ENCODE assay signal across 12 cellular contexts in genomic region chr2:75130171-75130570, GRCh38.
DNase-seq lines count a peak whose midpoint lies in the region; ATAC-seq and TF ChIP-seq lines count a peak whose summit lies in the region.
"Had no signal": no experiment of that assay in that cellular context is flagged by ENCODE, and none has a peak within 500 bp of the region (broad histone marks: within the 10 kb centered on the region; RNA-seq: fewer than 3 reads in every experiment).

No MANE protein-coding gene starts in this region.

- H3K27me3 ChIP-seq in RWPE2 (ENCODE audit: insufficient read depth, poor library complexity, severe bottlenecking) (no peaks in the 10 kb centered on the region), lower lobe of right lung (ENCODE audit: low read depth) (no peaks in the 10 kb centered on the region), tibial artery (no peaks in the 10 kb centered on the region), psoas muscle (ENCODE audit: insufficient read depth in 3 of 3, low read length in 2 of 3) (no peaks in the 10 kb centered on the region)

- DNase-seq in NCI-H1417 (lab: John Stamatoyannopoulos, UW) (peak in 2 of 3 experiments; percentile 47 to 71), NCI-H1417 treated with DMSO at 0.1 percent for 48 hours (lab: John Stamatoyannopoulos, UW) (no peak), HT-29 (ENCODE audit: low spot score) (peak; percentile 3), RWPE2 (ENCODE audit: low spot score) (no peak), lower lobe of right lung (no peak), tibial artery (no peak), psoas muscle (no peak), GM20000 (ENCODE audit: low spot score) (no peak)
- DNase-seq: DMS79 treated with DMSO at 0.1 percent for 48 hours, OCI-M1 had no signal

- H3K4me1 ChIP-seq in RWPE2 (ENCODE audit: insufficient read depth, poor library complexity, severe bottlenecking) (no peaks in the 10 kb centered on the region), lower lobe of right lung (peaks cover 10% of the 10 kb centered on the region), tibial artery (peaks cover 0 to 15% (median 3%) of the 10 kb centered on the region in 4 donors), psoas muscle (no peaks in the 10 kb centered on the region)

- intact Hi-C loops in lower lobe of right lung (cut with DNase I) (no loop called here), tibial artery (cut with DNase I; ENCODE audit: low total_unique reads) (no loop called here), psoas muscle (cut with DNase I) (no loop called here)

- H3K9me3 ChIP-seq in RWPE2 (ENCODE audit: severe bottlenecking) (no peaks in the 10 kb centered on the region), lower lobe of right lung (no peaks in the 10 kb centered on the region), tibial artery (peaks cover 0 to 6% (median 0%) of the 10 kb centered on the region in 3 donors), psoas muscle (no peaks in the 10 kb centered on the region)

- 51 to 81% (median 74%) methylated on average over 1 of the region's 1 CpG for WGBS in psoas muscle, 3 donors

- no peak overlapping the region for H3K4me3 ChIP-seq in RWPE2 (ENCODE audit: severe bottlenecking)
- no peak overlapping the region for H3K4me3 ChIP-seq in lower lobe of right lung
- H3K4me3 ChIP-seq in tibial artery = no peak overlapping the region
- no peak overlapping the region for H3K4me3 ChIP-seq in psoas muscle

- peak; percentile 40; the same call in 1 of the 3 replicates for ATAC-seq in RWPE2 (ENCODE audit: low read depth)
- peak in 1 of 2 donors; percentile 17 for ATAC-seq in lower lobe of right lung
- no peak for ATAC-seq in psoas muscle

- peak; percentile 9 for TF ChIP-seq CTCF in RWPE2 (IDR thresholded peaks at IDR 0.05; ENCODE audit: poor library complexity, severe bottlenecking)
- peak; percentile 21 for TF ChIP-seq CTCF in lower lobe of right lung (IDR thresholded peaks at IDR 0.05)
- peak in 1 of 2 experiments; percentile 24 for TF ChIP-seq CTCF in tibial artery (IDR thresholded peaks at IDR 0.05)
- TF ChIP-seq CTCF in psoas muscle (IDR thresholded peaks at IDR 0.05) = no peak
- TF ChIP-seq CTCF in GM20000 (IDR thresholded peaks at IDR 0.05; ENCODE audit: extremely low read depth, missing control alignments) = no peak

- H3K27ac ChIP-seq in RWPE2 (ENCODE audit: poor library complexity, severe bottlenecking) = no peak overlapping the region
- no peak overlapping the region for H3K27ac ChIP-seq in lower lobe of right lung
- H3K27ac ChIP-seq in tibial artery = no peak overlapping the region
- no peak overlapping the region for H3K27ac ChIP-seq in psoas muscle
- H3K27ac ChIP-seq: 22Rv1, epithelial cell of prostate had no signal

- H3K36me3 ChIP-seq in RWPE2 (ENCODE audit: low read depth) (no peaks in the 10 kb centered on the region), lower lobe of right lung (no peaks in the 10 kb centered on the region), tibial artery (no peaks in the 10 kb centered on the region), psoas muscle (ENCODE audit: insufficient read depth in 1 of 2, low read depth in 1 of 2) (no peaks in the 10 kb centered on the region)

Comparison
In these comparisons a context has a peak if more than half of its experiments do, and no peak if none do; other contexts are left out.
1. DNase-seq: peak in NCI-H1417 (2 of 3) and HT-29 (single experiment); none in NCI-H1417 treated with DMSO at 0.1 percent for 48 hours (single experiment), RWPE2 (single experiment), lower lobe of right lung (single experiment), tibial artery (0 of 2), psoas muscle (0 of 2) and GM20000 (single experiment).
2. CTCF ChIP-seq: peak in RWPE2 (single experiment) and lower lobe of right lung (single experiment); none in psoas muscle (single experiment) and GM20000 (single experiment).